1 cellular context compared by ENCODE assay signal in the genomic region with DNA sequence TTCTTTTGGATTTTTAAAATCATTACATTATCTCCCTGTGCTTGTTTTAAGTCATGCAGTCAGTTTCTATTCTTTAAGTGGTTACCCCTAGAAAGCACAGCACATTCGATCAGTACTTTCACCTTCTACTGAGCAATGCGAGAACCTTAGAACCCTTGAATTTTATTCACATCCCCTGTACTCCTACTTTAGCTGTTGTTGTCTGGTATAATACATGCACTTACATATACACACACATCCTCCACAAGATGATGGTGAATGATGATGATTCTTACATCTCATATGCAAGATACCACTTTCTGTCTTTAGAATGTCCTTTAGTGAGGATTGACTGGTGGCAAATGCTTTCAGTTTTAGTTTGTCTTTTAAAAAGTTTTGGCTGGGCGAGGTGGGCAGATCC.
TF ChIP-seq lines count a peak whose summit lies in the region.

No MANE protein-coding gene starts in this region.

TF ChIP-seq in GM12878, 131 proteins besides CTCF, POLR2A, EP300 and RAD21 (continued from another document):
- TF ChIP-seq, protein P1, sequence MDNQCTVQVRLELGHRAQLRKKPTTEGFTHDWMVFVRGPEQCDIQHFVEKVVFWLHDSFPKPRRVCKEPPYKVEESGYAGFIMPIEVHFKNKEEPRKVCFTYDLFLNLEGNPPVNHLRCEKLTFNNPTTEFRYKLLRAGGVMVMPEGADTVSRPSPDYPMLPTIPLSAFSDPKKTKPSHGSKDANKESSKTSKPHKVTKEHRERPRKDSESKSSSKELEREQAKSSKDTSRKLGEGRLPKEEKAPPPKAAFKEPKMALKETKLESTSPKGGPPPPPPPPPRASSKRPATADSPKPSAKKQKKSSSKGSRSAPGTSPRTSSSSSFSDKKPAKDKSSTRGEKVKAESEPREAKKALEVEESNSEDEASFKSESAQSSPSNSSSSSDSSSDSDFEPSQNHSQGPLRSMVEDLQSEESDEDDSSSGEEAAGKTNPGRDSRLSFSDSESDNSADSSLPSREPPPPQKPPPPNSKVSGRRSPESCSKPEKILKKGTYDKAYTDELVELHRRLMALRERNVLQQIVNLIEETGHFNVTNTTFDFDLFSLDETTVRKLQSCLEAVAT (IDR thresholded peaks at IDR 0.05): no peak
- TF ChIP-seq, protein P2, sequence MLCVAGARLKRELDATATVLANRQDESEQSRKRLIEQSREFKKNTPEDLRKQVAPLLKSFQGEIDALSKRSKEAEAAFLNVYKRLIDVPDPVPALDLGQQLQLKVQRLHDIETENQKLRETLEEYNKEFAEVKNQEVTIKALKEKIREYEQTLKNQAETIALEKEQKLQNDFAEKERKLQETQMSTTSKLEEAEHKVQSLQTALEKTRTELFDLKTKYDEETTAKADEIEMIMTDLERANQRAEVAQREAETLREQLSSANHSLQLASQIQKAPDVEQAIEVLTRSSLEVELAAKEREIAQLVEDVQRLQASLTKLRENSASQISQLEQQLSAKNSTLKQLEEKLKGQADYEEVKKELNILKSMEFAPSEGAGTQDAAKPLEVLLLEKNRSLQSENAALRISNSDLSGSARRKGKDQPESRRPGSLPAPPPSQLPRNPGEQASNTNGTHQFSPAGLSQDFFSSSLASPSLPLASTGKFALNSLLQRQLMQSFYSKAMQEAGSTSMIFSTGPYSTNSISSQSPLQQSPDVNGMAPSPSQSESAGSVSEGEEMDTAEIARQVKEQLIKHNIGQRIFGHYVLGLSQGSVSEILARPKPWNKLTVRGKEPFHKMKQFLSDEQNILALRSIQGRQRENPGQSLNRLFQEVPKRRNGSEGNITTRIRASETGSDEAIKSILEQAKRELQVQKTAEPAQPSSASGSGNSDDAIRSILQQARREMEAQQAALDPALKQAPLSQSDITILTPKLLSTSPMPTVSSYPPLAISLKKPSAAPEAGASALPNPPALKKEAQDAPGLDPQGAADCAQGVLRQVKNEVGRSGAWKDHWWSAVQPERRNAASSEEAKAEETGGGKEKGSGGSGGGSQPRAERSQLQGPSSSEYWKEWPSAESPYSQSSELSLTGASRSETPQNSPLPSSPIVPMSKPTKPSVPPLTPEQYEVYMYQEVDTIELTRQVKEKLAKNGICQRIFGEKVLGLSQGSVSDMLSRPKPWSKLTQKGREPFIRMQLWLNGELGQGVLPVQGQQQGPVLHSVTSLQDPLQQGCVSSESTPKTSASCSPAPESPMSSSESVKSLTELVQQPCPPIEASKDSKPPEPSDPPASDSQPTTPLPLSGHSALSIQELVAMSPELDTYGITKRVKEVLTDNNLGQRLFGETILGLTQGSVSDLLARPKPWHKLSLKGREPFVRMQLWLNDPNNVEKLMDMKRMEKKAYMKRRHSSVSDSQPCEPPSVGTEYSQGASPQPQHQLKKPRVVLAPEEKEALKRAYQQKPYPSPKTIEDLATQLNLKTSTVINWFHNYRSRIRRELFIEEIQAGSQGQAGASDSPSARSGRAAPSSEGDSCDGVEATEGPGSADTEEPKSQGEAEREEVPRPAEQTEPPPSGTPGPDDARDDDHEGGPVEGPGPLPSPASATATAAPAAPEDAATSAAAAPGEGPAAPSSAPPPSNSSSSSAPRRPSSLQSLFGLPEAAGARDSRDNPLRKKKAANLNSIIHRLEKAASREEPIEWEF (IDR thresholded peaks at IDR 0.05; ENCODE audit: insufficient replicate concordance, low read depth, low read length): no peak
